2 cellular contexts compared by ENCODE assay signal in the genomic region with DNA sequence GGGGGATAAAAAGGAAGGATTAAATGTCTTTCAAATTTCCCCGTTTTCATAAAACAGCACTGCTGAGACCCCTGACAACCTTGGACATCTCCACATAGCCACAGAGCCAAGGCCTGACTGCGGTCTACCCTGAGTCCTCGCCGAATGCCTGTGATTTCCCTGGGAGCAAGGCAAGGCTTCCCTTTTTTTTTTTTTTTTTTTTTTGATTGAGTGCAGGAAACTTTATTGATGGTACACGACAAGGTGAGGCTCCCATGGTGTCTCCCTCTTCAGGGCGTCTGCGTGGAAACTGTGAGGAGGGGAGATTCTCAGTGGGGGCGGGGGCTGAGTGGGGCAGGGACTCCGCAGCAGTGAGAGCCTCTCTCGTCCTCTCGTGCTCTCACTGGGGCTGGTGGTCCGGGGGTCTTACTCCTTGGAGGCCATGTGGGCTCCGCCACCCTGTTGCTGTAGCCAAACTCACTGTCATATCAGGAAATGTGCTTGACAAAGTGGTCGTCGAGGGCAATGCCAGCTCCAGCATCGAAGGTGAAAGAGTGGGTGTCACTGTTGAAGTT.
TF ChIP-seq lines count a peak whose summit lies in the region.

No MANE protein-coding gene starts in this region.

TF ChIP-seq in IMR-90, 13 proteins besides CTCF, POLR2A, EP300 and RAD21:
- TF ChIP-seq RFX5 (IDR thresholded peaks at IDR 0.05; ENCODE audit: low read depth, low read length) (no peak), CEBPB (IDR thresholded peaks at IDR 0.05; ENCODE audit: low read depth, low read length) (no peak), BHLHE40 (IDR thresholded peaks at IDR 0.05; ENCODE audit: low read depth, low read length) (no peak), CHD1 (IDR thresholded peaks at IDR 0.05; ENCODE audit: low read depth, low read length) (no peak), ELK1 (IDR thresholded peaks at IDR 0.05; ENCODE audit: borderline replicate concordance, low read depth, low read length) (no peak)
- TF ChIP-seq, protein P1, sequence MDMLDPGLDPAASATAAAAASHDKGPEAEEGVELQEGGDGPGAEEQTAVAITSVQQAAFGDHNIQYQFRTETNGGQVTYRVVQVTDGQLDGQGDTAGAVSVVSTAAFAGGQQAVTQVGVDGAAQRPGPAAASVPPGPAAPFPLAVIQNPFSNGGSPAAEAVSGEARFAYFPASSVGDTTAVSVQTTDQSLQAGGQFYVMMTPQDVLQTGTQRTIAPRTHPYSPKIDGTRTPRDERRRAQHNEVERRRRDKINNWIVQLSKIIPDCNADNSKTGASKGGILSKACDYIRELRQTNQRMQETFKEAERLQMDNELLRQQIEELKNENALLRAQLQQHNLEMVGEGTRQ (IDR thresholded peaks at IDR 0.05; ENCODE audit: low read depth, low read length) = no peak

TF ChIP-seq in GM12878, 131 proteins besides CTCF, POLR2A, EP300 and RAD21:
- TF ChIP-seq, protein P2, sequence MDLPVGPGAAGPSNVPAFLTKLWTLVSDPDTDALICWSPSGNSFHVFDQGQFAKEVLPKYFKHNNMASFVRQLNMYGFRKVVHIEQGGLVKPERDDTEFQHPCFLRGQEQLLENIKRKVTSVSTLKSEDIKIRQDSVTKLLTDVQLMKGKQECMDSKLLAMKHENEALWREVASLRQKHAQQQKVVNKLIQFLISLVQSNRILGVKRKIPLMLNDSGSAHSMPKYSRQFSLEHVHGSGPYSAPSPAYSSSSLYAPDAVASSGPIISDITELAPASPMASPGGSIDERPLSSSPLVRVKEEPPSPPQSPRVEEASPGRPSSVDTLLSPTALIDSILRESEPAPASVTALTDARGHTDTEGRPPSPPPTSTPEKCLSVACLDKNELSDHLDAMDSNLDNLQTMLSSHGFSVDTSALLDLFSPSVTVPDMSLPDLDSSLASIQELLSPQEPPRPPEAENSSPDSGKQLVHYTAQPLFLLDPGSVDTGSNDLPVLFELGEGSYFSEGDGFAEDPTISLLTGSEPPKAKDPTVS (IDR thresholded peaks at IDR 0.05; ENCODE audit: low read depth, low read length) = no peak
- TF ChIP-seq ZBTB40 (IDR thresholded peaks at IDR 0.05; ENCODE audit: borderline replicate concordance) = peak; percentile 60; the same call in 1 of the 2 replicates
- peak; percentile 25; the same call in 1 of the 2 replicates for TF ChIP-seq ZNF384 (IDR thresholded peaks at IDR 0.05; ENCODE audit: borderline replicate concordance, low read depth, low read length)
